In the genomic region with DNA sequence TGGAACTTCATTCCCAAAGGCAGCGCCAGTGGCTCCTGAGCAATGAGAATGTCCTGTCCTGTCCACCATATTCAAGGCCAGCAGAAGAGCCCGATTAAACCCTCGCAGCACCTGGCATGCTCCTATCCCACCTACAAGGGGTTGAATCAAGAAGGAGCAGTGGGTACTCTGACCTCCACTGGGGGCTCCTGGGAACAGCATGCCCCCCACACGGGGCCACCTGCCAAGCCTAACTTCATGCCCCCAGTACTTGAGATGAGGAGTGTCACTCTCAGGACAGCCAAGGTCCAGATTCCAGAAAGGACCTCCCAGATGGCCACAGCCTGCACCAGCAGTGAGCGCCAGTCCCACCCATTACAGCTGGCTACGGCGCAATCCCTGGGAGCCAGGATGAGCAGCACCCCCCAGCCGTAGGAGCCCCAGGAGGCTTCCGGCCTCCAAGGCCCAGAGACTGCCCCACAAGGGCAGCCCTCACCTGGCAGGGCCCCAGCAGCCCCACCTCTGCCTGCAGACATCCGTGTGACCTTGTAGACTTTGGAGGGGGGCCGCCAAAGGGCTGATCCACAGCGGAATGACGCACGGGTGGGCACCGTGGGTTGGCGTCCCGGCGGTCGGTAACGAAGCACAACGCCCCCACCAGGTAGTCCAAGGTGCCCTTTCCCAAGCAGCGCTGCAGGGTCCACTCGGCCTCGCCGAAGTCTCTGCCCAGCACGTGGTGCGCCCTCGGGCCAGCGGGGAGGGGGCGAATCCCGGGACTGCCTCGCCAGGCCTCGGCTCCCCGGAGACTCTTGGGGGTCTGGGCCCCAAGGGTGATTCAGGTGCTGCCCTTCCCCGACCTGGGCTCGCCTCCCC, we compare ENCODE assay signal across 1 cellular context.
TF ChIP-seq lines count a peak whose summit lies in the region.

No MANE protein-coding gene starts in this region.

TF ChIP-seq in IMR-90, 13 proteins besides CTCF, POLR2A, EP300 and RAD21:
- TF ChIP-seq, protein P1, sequence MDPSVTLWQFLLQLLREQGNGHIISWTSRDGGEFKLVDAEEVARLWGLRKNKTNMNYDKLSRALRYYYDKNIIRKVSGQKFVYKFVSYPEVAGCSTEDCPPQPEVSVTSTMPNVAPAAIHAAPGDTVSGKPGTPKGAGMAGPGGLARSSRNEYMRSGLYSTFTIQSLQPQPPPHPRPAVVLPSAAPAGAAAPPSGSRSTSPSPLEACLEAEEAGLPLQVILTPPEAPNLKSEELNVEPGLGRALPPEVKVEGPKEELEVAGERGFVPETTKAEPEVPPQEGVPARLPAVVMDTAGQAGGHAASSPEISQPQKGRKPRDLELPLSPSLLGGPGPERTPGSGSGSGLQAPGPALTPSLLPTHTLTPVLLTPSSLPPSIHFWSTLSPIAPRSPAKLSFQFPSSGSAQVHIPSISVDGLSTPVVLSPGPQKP (IDR thresholded peaks at IDR 0.05; ENCODE audit: borderline replicate concordance, low read depth, low read length): no peak
- TF ChIP-seq RCOR1 (IDR thresholded peaks at IDR 0.05; ENCODE audit: insufficient replicate concordance, low read length): no peak
- no peak for TF ChIP-seq FOS (IDR thresholded peaks at IDR 0.05; ENCODE audit: low read depth, low read length)
- no peak for TF ChIP-seq CEBPB (IDR thresholded peaks at IDR 0.05; ENCODE audit: low read depth, low read length)
- TF ChIP-seq RFX5 (IDR thresholded peaks at IDR 0.05; ENCODE audit: low read depth, low read length): no peak
- TF ChIP-seq MAZ (IDR thresholded peaks at IDR 0.05; ENCODE audit: borderline replicate concordance, low read depth, low read length): no peak
- no peak for TF ChIP-seq MXI1 (IDR thresholded peaks at IDR 0.05; ENCODE audit: borderline replicate concordance, low read depth, low read length)
- no peak for TF ChIP-seq CHD1 (IDR thresholded peaks at IDR 0.05; ENCODE audit: low read depth, low read length)
